Comparison of ENCODE assay signal across 19 cellular contexts in genomic region chr6:37313698-37314097, GRCh38. TPM values are rescaled to one million over a fixed set of nuclear protein-coding genes. Genes with fewer than 3 reads are reported as not detected.
A peak's percentile ranks its signal among the peaks of the same experiment; 100 is the strongest.
DNase-seq lines count a peak whose midpoint lies in the region; ATAC-seq lines count a peak whose summit lies in the region.
"Had no signal": no experiment of that assay in that cellular context is flagged by ENCODE, and none has a peak within 500 bp of the region (broad histone marks: within the 10 kb centered on the region; RNA-seq: fewer than 3 reads in every experiment).

No MANE protein-coding gene starts in this region.

- CTCF ChIA-PET in activated CD4-positive, alpha-beta T cell treated with anti-CD3 and anti-CD28 coated beads, Interleukin-2, amount 10 ng/mL, durations not matched to agents 7 days and 5 days (lab: Charles Lee), result interaction anchor here (1.0 to 7.3 kb wide), 13 partner anchors 8 to 439 kb away, joined by 3 to 33 read pairs (median 5); partner anchors contain the start of gene PPIL1

- no peak for ATAC-seq in CD4-positive, CD25-positive, alpha-beta regulatory T cell (ENCODE audit: low read depth in 2 of 2)
- ATAC-seq in memory B cell (ENCODE audit: low read depth), result no peak
- ATAC-seq in GM18511 (IDR thresholded peaks at IDR 0.05; ENCODE audit: unreplicated experiment), result no peak
- no peak for ATAC-seq in GM18867 (IDR thresholded peaks at IDR 0.05; ENCODE audit: unreplicated experiment)
- ATAC-seq: A549; CD8-positive, alpha-beta T cell; HCT116 had no signal

- H3K4me1 Mint-ChIP-seq in activated CD4-positive, alpha-beta T cell treated with anti-CD3 and anti-CD28 coated beads, Interleukin-2, amount 10 ng/mL, durations not matched to agents 7 days and 5 days, result peaks cover 17% of the 10 kb centered on the region
- peaks cover 0 to 11% (median 2%) of the 10 kb centered on the region in 4 donors for H3K4me1 Mint-ChIP-seq in CD4-positive, CD25-positive, alpha-beta regulatory T cell
- no peaks in the 10 kb centered on the region for H3K4me1 Mint-ChIP-seq in memory B cell

- no peaks in the 10 kb centered on the region for H3K4me1 ChIP-seq in CD4-positive, CD25-positive, alpha-beta regulatory T cell (ENCODE audit: control insufficient read depth, insufficient read depth, low read length, poor library complexity, severe bottlenecking)
- H3K4me1 ChIP-seq: A549 had no signal

- H3K27me3 ChIP-seq in CD4-positive, CD25-positive, alpha-beta regulatory T cell (ENCODE audit: control insufficient read depth, insufficient read depth, low read length), result no peaks in the 10 kb centered on the region

- POLR2A ChIA-PET in activated CD4-positive, alpha-beta T cell treated with anti-CD3 and anti-CD28 coated beads, Interleukin-2, amount 10 ng/mL, durations not matched to agents 7 days and 5 days (lab: Charles Lee), result no interaction called here

- H3K27ac ChIP-seq in CD4-positive, CD25-positive, alpha-beta regulatory T cell (ENCODE audit: insufficient read depth, low read length, poor library complexity, severe bottlenecking), result no peak overlapping the region
- peak overlapping the region; percentile 52 for H3K27ac ChIP-seq in KOPT-K1 (ENCODE audit: low read depth, low read length, poor library complexity, severe bottlenecking)
- H3K27ac ChIP-seq: 22Rv1, A549, C4-2B had no signal

- no peak for DNase-seq in activated CD4-positive, alpha-beta T cell treated with anti-CD3 and anti-CD28 coated beads, Interleukin-2, amount 10 ng/mL, durations not matched to agents 7 days and 5 days
- DNase-seq in activated CD4-positive, alpha-beta T cell treated with anti-CD3 and anti-CD28 coated beads, Interleukin-2, amount 50 U/mL, for 48 hours, result no peak
- no peak for DNase-seq in CD4-positive, CD25-positive, alpha-beta regulatory T cell
- DNase-seq in memory B cell (ENCODE audit: low spot score in 2 of 2) (no peak), NCI-H345 treated with DMSO at 0.1 percent for 48 hours (lab: John Stamatoyannopoulos, UW; ENCODE audit: unreplicated experiment) (no peak)
- DNase-seq: AML-193; Calu3; CD8-positive, alpha-beta T cell; GOT3; H7; HFFc6 had no signal

- peak overlapping the region; percentile 10 for H3K27ac Mint-ChIP-seq in activated CD4-positive, alpha-beta T cell treated with anti-CD3 and anti-CD28 coated beads, Interleukin-2, amount 10 ng/mL, durations not matched to agents 7 days and 5 days
- H3K27ac Mint-ChIP-seq in CD4-positive, CD25-positive, alpha-beta regulatory T cell, result peak overlapping the region; percentile 33 to 76 (median 71)
- H3K27ac Mint-ChIP-seq in memory B cell, result peak overlapping the region; percentile 54
- H3K27ac Mint-ChIP-seq: CD8-positive, alpha-beta T cell; IgD-negative memory B cell had no signal

- H3K4me3 Mint-ChIP-seq in activated CD4-positive, alpha-beta T cell treated with anti-CD3 and anti-CD28 coated beads, Interleukin-2, amount 10 ng/mL, durations not matched to agents 7 days and 5 days, result no peak overlapping the region
- no peak overlapping the region for H3K4me3 Mint-ChIP-seq in CD4-positive, CD25-positive, alpha-beta regulatory T cell
- H3K4me3 Mint-ChIP-seq in memory B cell, result no peak overlapping the region
- H3K4me3 Mint-ChIP-seq: CD8-positive, alpha-beta T cell; HFFc6; IgD-negative memory B cell had no signal

- H3K36me3 ChIP-seq in CD4-positive, CD25-positive, alpha-beta regulatory T cell (ENCODE audit: control insufficient read depth, insufficient read depth, low read length), result peaks cover 59% of the 10 kb centered on the region
- H3K36me3 ChIP-seq in KOPT-K1 (ENCODE audit: insufficient read depth, low read length), result peaks cover 72% of the 10 kb centered on the region

- H3K9me3 Mint-ChIP-seq in activated CD4-positive, alpha-beta T cell treated with anti-CD3 and anti-CD28 coated beads, Interleukin-2, amount 10 ng/mL, durations not matched to agents 7 days and 5 days, result no peaks in the 10 kb centered on the region
- no peaks in the 10 kb centered on the region for H3K9me3 Mint-ChIP-seq in CD4-positive, CD25-positive, alpha-beta regulatory T cell
- H3K9me3 Mint-ChIP-seq in memory B cell, result no peaks in the 10 kb centered on the region
- H3K9me3 Mint-ChIP-seq: CD8-positive, alpha-beta T cell; HFFc6; IgD-negative memory B cell had no signal

- no peaks in the 10 kb centered on the region for H3K27me3 Mint-ChIP-seq in activated CD4-positive, alpha-beta T cell treated with anti-CD3 and anti-CD28 coated beads, Interleukin-2, amount 10 ng/mL, durations not matched to agents 7 days and 5 days
- H3K27me3 Mint-ChIP-seq in CD4-positive, CD25-positive, alpha-beta regulatory T cell, result no peaks in the 10 kb centered on the region
- H3K27me3 Mint-ChIP-seq in memory B cell, result no peaks in the 10 kb centered on the region
- H3K27me3 Mint-ChIP-seq: IgD-negative memory B cell had no signal

- H3K36me3 Mint-ChIP-seq in activated CD4-positive, alpha-beta T cell treated with anti-CD3 and anti-CD28 coated beads, Interleukin-2, amount 10 ng/mL, durations not matched to agents 7 days and 5 days (ENCODE audit: low read depth), result peaks cover 25% of the 10 kb centered on the region
- peaks cover 29% of the 10 kb centered on the region for H3K36me3 Mint-ChIP-seq in CD4-positive, CD25-positive, alpha-beta regulatory T cell
- H3K36me3 Mint-ChIP-seq in memory B cell, result peaks cover 16% of the 10 kb centered on the region

- H3K4me3 ChIP-seq in CD4-positive, CD25-positive, alpha-beta regulatory T cell (ENCODE audit: low read depth, low read length), result no peak overlapping the region
- H3K4me3 ChIP-seq: A549 had no signal

- no peaks in the 10 kb centered on the region for H3K9me3 ChIP-seq in CD4-positive, CD25-positive, alpha-beta regulatory T cell (ENCODE audit: control insufficient read depth in 2 of 2, low read length in 2 of 2)
- no peaks in the 10 kb centered on the region for H3K9me3 ChIP-seq in KOPT-K1 (ENCODE audit: insufficient read depth, low read length, poor library complexity, severe bottlenecking)
- H3K9me3 ChIP-seq: A549 had no signal

RNA-seq across cellular contexts. Expression of gene RNF8, which starts 40.1 kb away (rescaled TPM):
- 10 to 100 TPM; 23.1 to 25.2 TPM for total RNA-seq in activated CD4-positive, alpha-beta T cell treated with anti-CD3 and anti-CD28 coated beads, Interleukin-2, amount 10 ng/mL, durations not matched to agents 7 days and 5 days
- total RNA-seq in CD4-positive, CD25-positive, alpha-beta regulatory T cell, result 12.2 TPM
- 10 to 100 TPM; 14.6 to 21.9 (median 17.6) TPM for polyA plus RNA-seq in CD4-positive, CD25-positive, alpha-beta regulatory T cell

RNA-seq across cellular contexts. Expression of gene TMEM217, which starts 55.8 kb away (rescaled TPM):
- total RNA-seq in activated CD4-positive, alpha-beta T cell treated with anti-CD3 and anti-CD28 coated beads, Interleukin-2, amount 10 ng/mL, durations not matched to agents 7 days and 5 days, result 1 to 10 TPM in 1 of 2 experiments, under 1 TPM in 1; 0.92 to 1.3 TPM
- total RNA-seq in CD4-positive, CD25-positive, alpha-beta regulatory T cell, result 1.4 TPM
- 1 to 10 TPM in 1 of 4 donors, under 1 TPM in 3; 0.38 to 1.2 (median 0.72) TPM for polyA plus RNA-seq in CD4-positive, CD25-positive, alpha-beta regulatory T cell
- polyA plus RNA-seq: IgD-negative memory B cell had no signal

RNA-seq across cellular contexts. Expression of gene TBC1D22B, which starts 56.1 kb away (rescaled TPM):
- total RNA-seq in activated CD4-positive, alpha-beta T cell treated with anti-CD3 and anti-CD28 coated beads, Interleukin-2, amount 10 ng/mL, durations not matched to agents 7 days and 5 days, result 10 to 100 TPM; 15.3 to 16.6 TPM
- total RNA-seq in CD4-positive, CD25-positive, alpha-beta regulatory T cell, result 13.3 TPM
- 1 to 10 TPM; 8.2 to 9.6 (median 8.9) TPM for polyA plus RNA-seq in CD4-positive, CD25-positive, alpha-beta regulatory T cell

Comparison
In these comparisons a context has a peak if more than half of its experiments do, and no peak if none do; other contexts are left out.
1. H3K27ac Mint-ChIP-seq: peak in every context shown above with its lines; median percentile 71 in CD4-positive, CD25-positive, alpha-beta regulatory T cell; 54 in memory B cell; 10 in activated CD4-positive, alpha-beta T cell treated with anti-CD3 and anti-CD28 coated beads, Interleukin-2, amount 10 ng/mL, durations not matched to agents 7 days and 5 days.